Comparison of ENCODE assay signal across 14 cellular contexts in genomic region chr2:112891333-112891950, GRCh38. TPM values are rescaled to one million over a fixed set of nuclear protein-coding genes. Genes with fewer than 3 reads are reported as not detected.
DNase-seq lines count a peak whose midpoint lies in the region; ATAC-seq and TF ChIP-seq lines count a peak whose summit lies in the region.
"Had no signal": no experiment of that assay in that cellular context is flagged by ENCODE, and none has a peak within 500 bp of the region (broad histone marks: within the 10 kb centered on the region; RNA-seq: fewer than 3 reads in every experiment).

No MANE protein-coding gene starts in this region.

- no peak overlapping the region for H3K18ac ChIP-seq in mesenchymal stem cell (ENCODE audit: low read depth in 1 of 2, low read length in 2 of 2)

- H2AFZ ChIP-seq in mesenchymal stem cell (ENCODE audit: low read depth, low read length): no peak overlapping the region

- no peak overlapping the region for H2BK5ac ChIP-seq in mesenchymal stem cell (ENCODE audit: low read depth, low read length, poor library complexity, severe bottlenecking)

- no peak overlapping the region for H3K9ac ChIP-seq in mesenchymal stem cell (ENCODE audit: low read length)

- H3K4ac ChIP-seq in mesenchymal stem cell (ENCODE audit: low read depth in 1 of 2, low read length in 2 of 2): no peak overlapping the region

- no peak overlapping the region for H3K4me3 ChIP-seq in epithelial cell of esophagus (ENCODE audit: low read length)
- no peak overlapping the region for H3K4me3 ChIP-seq in mesenchymal stem cell (ENCODE audit: insufficient read depth in 1 of 2, low read depth in 1 of 2, low read length in 2 of 2)
- H3K4me3 ChIP-seq: ovary had no signal

- H2BK120ac ChIP-seq in mesenchymal stem cell (ENCODE audit: low read depth, low read length): no peak overlapping the region

- peak; percentile 16 for TF ChIP-seq CTCF in epithelial cell of esophagus (IDR thresholded peaks at IDR 0.05; ENCODE audit: insufficient read depth, low read depth, low read length, missing control alignments)

- ATAC-seq in GM21529 (IDR thresholded peaks at IDR 0.05; ENCODE audit: unreplicated experiment) (no peak), HG02840 (IDR thresholded peaks at IDR 0.05; ENCODE audit: low FRiP score, unreplicated experiment) (no peak)

- no peak overlapping the region for H3K27ac ChIP-seq in mesenchymal stem cell (ENCODE audit: low read length, poor library complexity, severe bottlenecking)
- H3K27ac ChIP-seq: ovary had no signal

- 83% methylated on average over 6 of the region's 6 CpGs for WGBS in mesenchymal stem cell

- H4K91ac ChIP-seq in mesenchymal stem cell (ENCODE audit: low read length): peak overlapping the region; percentile 36

- H3K36me3 ChIP-seq in mesenchymal stem cell (ENCODE audit: control insufficient read depth in 1 of 2, insufficient read depth in 2 of 2, low read depth in 1 of 2, low read length in 2 of 2): no peaks in the 10 kb centered on the region
- H3K36me3 ChIP-seq: ovary had no signal

- H3K79me1 ChIP-seq in mesenchymal stem cell (replicated peaks; ENCODE audit: low read length, poor library complexity, severe bottlenecking): no peaks in the 10 kb centered on the region

- no peak overlapping the region for H3K4me2 ChIP-seq in mesenchymal stem cell (ENCODE audit: low read length, poor library complexity, severe bottlenecking)

- DNase-seq in DMS53 treated with DMSO at 0.1 percent for 48 hours (lab: John Stamatoyannopoulos, UW; ENCODE audit: unreplicated experiment) (peak; percentile 92), NCI-H2171 treated with DMSO at 0.1 percent for 48 hours (lab: John Stamatoyannopoulos, UW) (peak; percentile 75), epithelial cell of esophagus (ENCODE audit: low read depth) (peak; percentile 100), mesenchymal stem cell (no peak), A172 (ENCODE audit: low spot score) (no peak)
- DNase-seq in stimulated activated CD4-positive, alpha-beta T cell treated with anti-CD3 and anti-CD28 coated beads, Interleukin-4, amount 100 ng/mL, for 1 hour: no peak
- DNase-seq: DND-41, MM.1S, ovary had no signal

- no peak overlapping the region for H2AK5ac ChIP-seq in mesenchymal stem cell (ENCODE audit: low read length, severe bottlenecking)

- H4K8ac ChIP-seq in mesenchymal stem cell (ENCODE audit: low read length): no peak overlapping the region

- H3K27me3 ChIP-seq in mesenchymal stem cell (ENCODE audit: control insufficient read depth in 1 of 2, insufficient read depth in 1 of 2, low read length in 2 of 2): no peaks in the 10 kb centered on the region
- H3K27me3 ChIP-seq: ovary had no signal

- H3K23ac ChIP-seq in mesenchymal stem cell (ENCODE audit: low read length in 2 of 2): no peak overlapping the region

- no peak overlapping the region for H2BK12ac ChIP-seq in mesenchymal stem cell (ENCODE audit: low read length in 2 of 2)

- no peak overlapping the region for H2BK15ac ChIP-seq in mesenchymal stem cell (ENCODE audit: low read depth, poor library complexity, severe bottlenecking)

- H3K14ac ChIP-seq in mesenchymal stem cell (ENCODE audit: low read length in 2 of 2): no peak overlapping the region

- peaks cover 1% of the 10 kb centered on the region for H3K4me1 ChIP-seq in mesenchymal stem cell (ENCODE audit: control insufficient read depth, insufficient read depth, low read depth, low read length)

- no peaks in the 10 kb centered on the region for H3K9me3 ChIP-seq in mesenchymal stem cell (ENCODE audit: control insufficient read depth, low read length)
- H3K9me3 ChIP-seq: ovary had no signal

RNA-seq across cellular contexts. Expression of gene IL37, which starts 19.5 kb away (rescaled TPM):
- polyA plus RNA-seq in mesenchymal stem cell (2013, experiment 1 of 2): not detected
- polyA plus RNA-seq in mesenchymal stem cell (2013, experiment 2 of 2): not detected
- not detected in 2 replicates for total RNA-seq in A172 (2014; rRNA removed; shearing (Covaris generic))
- total RNA-seq: activated CD8-positive, alpha-beta memory T cell treated with anti-CD3 and anti-CD28 coated beads for 36 hours; fibroblast of villous mesenchyme; mononuclear cell; ovary had no signal
- polyA plus RNA-seq: ovary had no signal

RNA-seq across cellular contexts. Expression of gene IL1B, which starts 54.9 kb away (rescaled TPM):
- 5.3 TPM for polyA plus RNA-seq in mesenchymal stem cell (2013, experiment 1 of 2)
- 5.7 TPM for polyA plus RNA-seq in mesenchymal stem cell (2013, experiment 2 of 2)
- total RNA-seq in A172 (2014; rRNA removed; shearing (Covaris generic)): 0.19 TPM in 1 of 2 replicates, not detected in the other
- total RNA-seq: activated CD8-positive, alpha-beta memory T cell treated with anti-CD3 and anti-CD28 coated beads for 36 hours had no signal

Comparison
In these comparisons a context has a peak if more than half of its experiments do, and no peak if none do; other contexts are left out.
1. DNase-seq: peak in DMS53 treated with DMSO at 0.1 percent for 48 hours (single experiment), NCI-H2171 treated with DMSO at 0.1 percent for 48 hours (single experiment) and epithelial cell of esophagus (single experiment); none in mesenchymal stem cell (single experiment), A172 (single experiment) and stimulated activated CD4-positive, alpha-beta T cell treated with anti-CD3 and anti-CD28 coated beads, Interleukin-4, amount 100 ng/mL, for 1 hour (single experiment).